In genomic region chr2:88606371-88607030, GRCh38 we compare ENCODE assay signal across 1 cellular context.
TF ChIP-seq lines count a peak whose summit lies in the region.

No MANE protein-coding gene starts in this region.

TF ChIP-seq in HepG2, 621 proteins besides CTCF, POLR2A, EP300 and RAD21 (continued from another document):
- TF ChIP-seq, protein P1, sequence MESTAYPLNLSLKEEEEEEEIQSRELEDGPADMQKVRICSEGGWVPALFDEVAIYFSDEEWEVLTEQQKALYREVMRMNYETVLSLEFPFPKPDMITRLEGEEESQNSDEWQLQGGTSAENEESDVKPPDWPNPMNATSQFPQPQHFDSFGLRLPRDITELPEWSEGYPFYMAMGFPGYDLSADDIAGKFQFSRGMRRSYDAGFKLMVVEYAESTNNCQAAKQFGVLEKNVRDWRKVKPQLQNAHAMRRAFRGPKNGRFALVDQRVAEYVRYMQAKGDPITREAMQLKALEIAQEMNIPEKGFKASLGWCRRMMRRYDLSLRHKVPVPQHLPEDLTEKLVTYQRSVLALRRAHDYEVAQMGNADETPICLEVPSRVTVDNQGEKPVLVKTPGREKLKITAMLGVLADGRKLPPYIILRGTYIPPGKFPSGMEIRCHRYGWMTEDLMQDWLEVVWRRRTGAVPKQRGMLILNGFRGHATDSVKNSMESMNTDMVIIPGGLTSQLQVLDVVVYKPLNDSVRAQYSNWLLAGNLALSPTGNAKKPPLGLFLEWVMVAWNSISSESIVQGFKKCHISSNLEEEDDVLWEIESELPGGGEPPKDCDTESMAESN (CRISPR knock-in tag; conservative IDR thresholded peaks at IDR 0.05): no peak
- no peak for TF ChIP-seq MIXL1 (CRISPR knock-in tag; IDR thresholded peaks at IDR 0.05)
- no peak for TF ChIP-seq MATR3 (CRISPR knock-in tag; IDR thresholded peaks at IDR 0.05)
- TF ChIP-seq, protein P2, sequence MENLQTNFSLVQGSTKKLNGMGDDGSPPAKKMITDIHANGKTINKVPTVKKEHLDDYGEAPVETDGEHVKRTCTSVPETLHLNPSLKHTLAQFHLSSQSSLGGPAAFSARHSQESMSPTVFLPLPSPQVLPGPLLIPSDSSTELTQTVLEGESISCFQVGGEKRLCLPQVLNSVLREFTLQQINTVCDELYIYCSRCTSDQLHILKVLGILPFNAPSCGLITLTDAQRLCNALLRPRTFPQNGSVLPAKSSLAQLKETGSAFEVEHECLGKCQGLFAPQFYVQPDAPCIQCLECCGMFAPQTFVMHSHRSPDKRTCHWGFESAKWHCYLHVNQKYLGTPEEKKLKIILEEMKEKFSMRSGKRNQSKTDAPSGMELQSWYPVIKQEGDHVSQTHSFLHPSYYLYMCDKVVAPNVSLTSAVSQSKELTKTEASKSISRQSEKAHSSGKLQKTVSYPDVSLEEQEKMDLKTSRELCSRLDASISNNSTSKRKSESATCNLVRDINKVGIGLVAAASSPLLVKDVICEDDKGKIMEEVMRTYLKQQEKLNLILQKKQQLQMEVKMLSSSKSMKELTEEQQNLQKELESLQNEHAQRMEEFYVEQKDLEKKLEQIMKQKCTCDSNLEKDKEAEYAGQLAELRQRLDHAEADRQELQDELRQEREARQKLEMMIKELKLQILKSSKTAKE (CRISPR knock-in tag; IDR thresholded peaks at IDR 0.05; ENCODE audit: borderline replicate concordance): no peak
- TF ChIP-seq ZNF749 (CRISPR knock-in tag; IDR thresholded peaks at IDR 0.05; ENCODE audit: borderline replicate concordance): no peak
